In genomic region chr3:153164009-153164550, GRCh38 we compare ENCODE assay signal across 8 cellular contexts. TPM values are rescaled to one million over a fixed set of nuclear protein-coding genes. Genes with fewer than 3 reads are reported as not detected.
DNase-seq lines count a peak whose midpoint lies in the region; ATAC-seq and TF ChIP-seq lines count a peak whose summit lies in the region.

No MANE protein-coding gene starts in this region.

- 11% methylated on average over 3 of the region's 3 CpGs for WGBS in esophagus muscularis mucosa
- WGBS in trophoblast cell (ENCODE audit: extremely low coverage, insufficient coverage, insufficient read length): no CpG with 5 or more reads among the region's 3 CpGs

- peak overlapping the region; percentile 50 for H3K9ac ChIP-seq in trophoblast cell (ENCODE audit: low read length)

- no peak overlapping the region for H3K23ac ChIP-seq in trophoblast cell (ENCODE audit: low read length)

- no peak for TF ChIP-seq CTCF in Peyer's patch (IDR thresholded peaks at IDR 0.05)
- no peak for TF ChIP-seq CTCF in esophagus muscularis mucosa (IDR thresholded peaks at IDR 0.05)

- no peak overlapping the region for H2AK5ac ChIP-seq in trophoblast cell (ENCODE audit: low read length)

- peaks cover 0 to 42% (median 0%) of the 10 kb centered on the region in 4 donors for H3K4me1 ChIP-seq in Peyer's patch
- peaks cover 20 to 52% (median 49%) of the 10 kb centered on the region in 4 donors for H3K4me1 ChIP-seq in esophagus muscularis mucosa
- peaks cover 0 to 1% of the 10 kb centered on the region in 2 experiments for H3K4me1 ChIP-seq in trophoblast cell (ENCODE audit: control insufficient read depth in 1 of 2, insufficient read depth in 2 of 2, low read length in 2 of 2)

- peaks cover 23% of the 10 kb centered on the region for H3K79me2 ChIP-seq in trophoblast cell (ENCODE audit: control insufficient read depth, insufficient read depth, low read length, poor library complexity)

- H2BK5ac ChIP-seq in trophoblast cell (ENCODE audit: low read depth, low read length, poor library complexity): no peak overlapping the region

- DNase-seq in ELF-1 (ENCODE audit: low read depth, low spot score) (peak; percentile 1), Peyer's patch (no peak), esophagus muscularis mucosa (ENCODE audit: extremely low spot score) (no peak), trophoblast cell (no peak), glomerular visceral epithelial cell (ENCODE audit: extremely low spot score) (no peak), NCI-H1105 treated with DMSO at 0.1 percent for 48 hours (lab: John Stamatoyannopoulos, UW) (no peak), CD1c-positive myeloid dendritic cell (ENCODE audit: extremely low spot score) (no peak)

- H3K9me3 ChIP-seq in Peyer's patch: no peaks in the 10 kb centered on the region
- H3K9me3 ChIP-seq in esophagus muscularis mucosa: no peaks in the 10 kb centered on the region
- no peaks in the 10 kb centered on the region for H3K9me3 ChIP-seq in trophoblast cell (ENCODE audit: insufficient read depth, low read depth, low read length)

- intact Hi-C loops in esophagus muscularis mucosa (cut with DNase I): loop anchor here (5.0 kb wide), 1 partner anchor 603 kb away; no protein-coding TSS in a partner anchor

- no peak overlapping the region for H3K27ac ChIP-seq in Peyer's patch
- H3K27ac ChIP-seq in esophagus muscularis mucosa (replicated peaks in 1 of 4): peak overlapping the region in 3 of 4 donors; percentile 87 to 95 (median 90)
- H3K27ac ChIP-seq in trophoblast cell (ENCODE audit: low read depth, low read length): no peak overlapping the region

- H3K79me1 ChIP-seq in trophoblast cell (ENCODE audit: low read length): peaks cover 24% of the 10 kb centered on the region

- no peak for ATAC-seq in HG02938 (IDR thresholded peaks at IDR 0.05; ENCODE audit: unreplicated experiment)

- H4K12ac ChIP-seq in trophoblast cell (ENCODE audit: low read depth, low read length): no peak overlapping the region

- peak overlapping the region in 3 of 4 donors; percentile 9 to 85 (median 49) for H3K4me3 ChIP-seq in Peyer's patch
- H3K4me3 ChIP-seq in esophagus muscularis mucosa: peak overlapping the region; percentile 70 to 96 (median 89)
- no peak overlapping the region for H3K4me3 ChIP-seq in trophoblast cell (ENCODE audit: low read depth, low read length)

- no peak for TF ChIP-seq EP300 in esophagus muscularis mucosa (IDR thresholded peaks at IDR 0.05)

- no peaks in the 10 kb centered on the region for H3K36me3 ChIP-seq in Peyer's patch
- peaks cover 0 to 2% (median 0%) of the 10 kb centered on the region in 4 donors for H3K36me3 ChIP-seq in esophagus muscularis mucosa
- peaks cover 0 to 1% of the 10 kb centered on the region in 2 experiments for H3K36me3 ChIP-seq in trophoblast cell (ENCODE audit: control insufficient read depth in 1 of 2, insufficient read depth in 2 of 2, low read length in 2 of 2)

- no peak for TF ChIP-seq POLR2A in Peyer's patch (IDR thresholded peaks at IDR 0.05)
- TF ChIP-seq POLR2A in esophagus muscularis mucosa (IDR thresholded peaks at IDR 0.05; ENCODE audit: low read depth): no peak

- H4K8ac ChIP-seq in trophoblast cell (ENCODE audit: low read depth, low read length): no peak overlapping the region

- H2BK120ac ChIP-seq in trophoblast cell (ENCODE audit: insufficient read depth, low read length, poor library complexity): no peak overlapping the region

- H2AFZ ChIP-seq in trophoblast cell (ENCODE audit: insufficient read depth, low read length, poor library complexity): no peak overlapping the region

- peak overlapping the region; percentile 73 for H3K4me2 ChIP-seq in trophoblast cell (ENCODE audit: low read length)

- H2BK12ac ChIP-seq in trophoblast cell (ENCODE audit: low read length): no peak overlapping the region

- no peak overlapping the region for H3K18ac ChIP-seq in trophoblast cell (ENCODE audit: low read length)

- H3K27me3 ChIP-seq in Peyer's patch: no peaks in the 10 kb centered on the region
- no peaks in the 10 kb centered on the region for H3K27me3 ChIP-seq in esophagus muscularis mucosa
- no peaks in the 10 kb centered on the region for H3K27me3 ChIP-seq in trophoblast cell (ENCODE audit: insufficient read depth, low read length)

- H4K91ac ChIP-seq in trophoblast cell (ENCODE audit: low read depth, low read length): no peak overlapping the region

- peak overlapping the region; percentile 86 for H3K4ac ChIP-seq in trophoblast cell (ENCODE audit: low read depth, low read length)

- H3K14ac ChIP-seq in trophoblast cell (ENCODE audit: low read length): no peak overlapping the region

RNA-seq across cellular contexts. Expression of gene RAP2B, which starts 2.1 kb away (rescaled TPM):
- total RNA-seq in Peyer's patch (10 to 100 TPM in 2 of 4 donors, 1 to 10 TPM in 2; 5.0 to 12.7 (median 10.1) TPM), esophagus muscularis mucosa (10 to 100 TPM; 11.0 to 16.1 (median 11.2) TPM)
- 12.1 and 13.1 TPM in 2 replicates for polyA plus RNA-seq in trophoblast cell (2013)

Comparison
In these comparisons a context has a peak if more than half of its experiments do, and no peak if none do; other contexts are left out.
1. H3K27ac ChIP-seq: peak in esophagus muscularis mucosa (3 of 4); none in Peyer's patch (0 of 4) and trophoblast cell (single experiment).